In genomic region chr13:30529085-30529815, GRCh38 we compare ENCODE assay signal across 14 cellular contexts.
DNase-seq lines count a peak whose midpoint lies in the region; ATAC-seq and TF ChIP-seq lines count a peak whose summit lies in the region.
"Had no signal": no experiment of that assay in that cellular context is flagged by ENCODE, and none has a peak within 500 bp of the region (broad histone marks: within the 10 kb centered on the region; RNA-seq: fewer than 3 reads in every experiment).

No MANE protein-coding gene starts in this region.

- intact Hi-C loops in thyroid gland (cut with DNase I): no loop called here

- DNase-seq in GM10266 (ENCODE audit: extremely low spot score) (peak; percentile 18), RPMI7951 (ENCODE audit: low read depth) (peak; percentile 6), retina (no peak), thyroid gland (no peak), NCI-H2196 (lab: John Stamatoyannopoulos, UW; ENCODE audit: unreplicated experiment) (no peak)
- no peak for DNase-seq in activated T-cell treated with anti-CD3 and anti-CD28 coated beads, Interleukin-2, amount 50 U/mL, for 4 hours
- DNase-seq: activated CD4-positive, CD25-positive, alpha-beta regulatory T cell; endodermal cell; NCI-H526; stimulated activated CD4-positive, alpha-beta T cell treated with anti-CD3 and anti-CD28 coated beads, Interleukin-12 subunit alpha, Interleukin-12 subunit beta, amount 100 ng/mL, for 4 hours; stimulated activated CD8-positive, alpha-beta memory T cell treated with anti-CD3 and anti-CD28 coated beads, Interleukin-4, amount 100 ng/mL, for 48 hours had no signal

- no peak overlapping the region for H3K4me3 Mint-ChIP-seq in activated T-cell treated with anti-CD3 and anti-CD28 coated beads, Interleukin-2, amount 50 U/mL, for 4 hours
- H3K4me3 Mint-ChIP-seq: endodermal cell had no signal

- no peaks in the 10 kb centered on the region for H3K9me3 ChIP-seq in thyroid gland
- H3K9me3 ChIP-seq: SJSA1 had no signal

- no peaks in the 10 kb centered on the region for H3K9me3 Mint-ChIP-seq in activated T-cell treated with anti-CD3 and anti-CD28 coated beads, Interleukin-2, amount 50 U/mL, for 4 hours
- H3K9me3 Mint-ChIP-seq: endodermal cell had no signal

- no peaks in the 10 kb centered on the region for H3K36me3 ChIP-seq in thyroid gland
- H3K36me3 ChIP-seq: SJSA1 had no signal

- H3K4me1 Mint-ChIP-seq in activated T-cell treated with anti-CD3 and anti-CD28 coated beads, Interleukin-2, amount 50 U/mL, for 4 hours (ENCODE audit: low read depth): peaks cover 4% of the 10 kb centered on the region
- H3K4me1 Mint-ChIP-seq: endodermal cell had no signal

- ATAC-seq in GM19035 (IDR thresholded peaks at IDR 0.05; ENCODE audit: unreplicated experiment): peak; percentile 62
- ATAC-seq in HG02970 (IDR thresholded peaks at IDR 0.05; ENCODE audit: low FRiP score, unreplicated experiment): peak; percentile 49
- ATAC-seq in activated T-cell treated with anti-CD3 and anti-CD28 coated beads, Interleukin-2, amount 50 U/mL, for 4 hours: no peak

- no peaks in the 10 kb centered on the region for H3K27me3 ChIP-seq in thyroid gland
- H3K27me3 ChIP-seq: SJSA1 had no signal

- WGBS in thyroid gland, 2 donors: 89 to 93% methylated on average over 8 of the region's 8 CpGs

- TF ChIP-seq CTCF in GM10266 (IDR thresholded peaks at IDR 0.05; ENCODE audit: control insufficient read depth, insufficient read depth, low read depth, missing control alignments) (no peak), thyroid gland (IDR thresholded peaks at IDR 0.05) (no peak)

- no peaks in the 10 kb centered on the region for H3K4me1 ChIP-seq in thyroid gland
- H3K4me1 ChIP-seq: SJSA1 had no signal

- no peaks in the 10 kb centered on the region for H3K27me3 Mint-ChIP-seq in activated T-cell treated with anti-CD3 and anti-CD28 coated beads, Interleukin-2, amount 50 U/mL, for 4 hours (ENCODE audit: low read depth)

- TF ChIP-seq POLR2A in thyroid gland (IDR thresholded peaks at IDR 0.05): no peak

- no peaks in the 10 kb centered on the region for H3K36me3 Mint-ChIP-seq in activated T-cell treated with anti-CD3 and anti-CD28 coated beads, Interleukin-2, amount 50 U/mL, for 4 hours (ENCODE audit: insufficient read depth)

- no peak overlapping the region for H3K27ac ChIP-seq in thyroid gland
- H3K27ac ChIP-seq: SJSA1 had no signal

- H3K4me3 ChIP-seq in thyroid gland (replicated peaks in 1 of 3): no peak overlapping the region
- H3K4me3 ChIP-seq: SJSA1 had no signal

Comparison
In these comparisons a context has a peak if more than half of its experiments do, and no peak if none do; other contexts are left out.
1. DNase-seq: peak in GM10266 (single experiment) and RPMI7951 (single experiment); none in retina (single experiment), thyroid gland (0 of 2), NCI-H2196 (single experiment) and activated T-cell treated with anti-CD3 and anti-CD28 coated beads, Interleukin-2, amount 50 U/mL, for 4 hours (single experiment).
2. ATAC-seq: peak in GM19035 (single experiment) and HG02970 (single experiment); none in activated T-cell treated with anti-CD3 and anti-CD28 coated beads, Interleukin-2, amount 50 U/mL, for 4 hours (0 of 2).